8 cellular contexts compared by ENCODE assay signal in genomic region chr16:69930117-69930776, GRCh38. TPM values are rescaled to one million over a fixed set of nuclear protein-coding genes. Genes with fewer than 3 reads are reported as not detected.
DNase-seq lines count a peak whose midpoint lies in the region; ATAC-seq, FAIRE-seq and TF ChIP-seq lines count a peak whose summit lies in the region.

No MANE protein-coding gene starts in this region.

- peak; percentile 68 to 82 (median 75) for TF ChIP-seq CTCF in transverse colon (IDR thresholded peaks at IDR 0.05)

- FAIRE-seq in GM18507 (lab: Jason Lieb, UNC) = peak; percentile 79

- H3K36me3 Mint-ChIP-seq in natural killer cell treated with Interleukin-12 subunit alpha and Interleukin-12 subunit beta and Interleukin-15 and Interleukin-18, amount 100 ng/mL, for 72 hours = no peaks in the 10 kb centered on the region

- H3K36me3 ChIP-seq in transverse colon = peaks cover 0 to 22% (median 8%) of the 10 kb centered on the region in 4 donors

- ATAC-seq in natural killer cell treated with Interleukin-12 subunit alpha and Interleukin-12 subunit beta and Interleukin-15 and Interleukin-18, amount 100 ng/mL, for 72 hours = peak; percentile 57 to 67
- no peak for ATAC-seq in GM19455 (IDR thresholded peaks at IDR 0.05; ENCODE audit: unreplicated experiment)

- peaks cover 0 to 6% of the 10 kb centered on the region in 2 donors for H3K4me1 Mint-ChIP-seq in natural killer cell treated with Interleukin-12 subunit alpha and Interleukin-12 subunit beta and Interleukin-15 and Interleukin-18, amount 100 ng/mL, for 72 hours (ENCODE audit: low read depth in 2 of 2)

- H3K9me3 ChIP-seq in transverse colon = no peaks in the 10 kb centered on the region

- no peaks in the 10 kb centered on the region for H3K27me3 Mint-ChIP-seq in natural killer cell treated with Interleukin-12 subunit alpha and Interleukin-12 subunit beta and Interleukin-15 and Interleukin-18, amount 100 ng/mL, for 72 hours

- no peak for TF ChIP-seq POLR2A in transverse colon (IDR thresholded peaks at IDR 0.05)

- no peak overlapping the region for H3K27ac Mint-ChIP-seq in natural killer cell treated with Interleukin-12 subunit alpha and Interleukin-12 subunit beta and Interleukin-15 and Interleukin-18, amount 100 ng/mL, for 72 hours

- H3K4me1 ChIP-seq in transverse colon = peaks cover 0 to 2% (median 0%) of the 10 kb centered on the region in 4 donors

- H3K4me3 Mint-ChIP-seq in natural killer cell treated with Interleukin-12 subunit alpha and Interleukin-12 subunit beta and Interleukin-15 and Interleukin-18, amount 100 ng/mL, for 72 hours = no peak overlapping the region

- DNase-seq in Ammon's horn (ENCODE audit: low spot score) = peak; percentile 73
- DNase-seq in GM18507 (ENCODE audit: extremely low spot score, insufficient read length, low read depth) = peak; percentile 59
- peak; percentile 3 for DNase-seq in NCI-H510A (lab: John Stamatoyannopoulos, UW)
- peak; percentile 34 for DNase-seq in activated CD8-positive, alpha-beta memory T cell treated with anti-CD3 and anti-CD28 coated beads, Interleukin-2, amount 50 U/mL, for 4 hours
- peak; percentile 49 for DNase-seq in fibroblast of gingiva (ENCODE audit: low read depth)
- DNase-seq in natural killer cell treated with Interleukin-12 subunit alpha and Interleukin-12 subunit beta and Interleukin-15 and Interleukin-18, amount 100 ng/mL, for 72 hours (ENCODE audit: low spot score) = no peak
- peak; percentile 43 for DNase-seq in transverse colon

- in situ Hi-C loops in transverse colon (cut with MboI; ENCODE audit: low pct_ligation_motif_present in 1 of 4, low pct_unique_long_range_greater_than_20kb in 1 of 4, low sequenced_read_pairs in 3 of 4) = loop anchor here in 1 of 4 donors (10.0 kb wide), 1 partner anchor 125 kb away; no protein-coding TSS in a partner anchor

- no peaks in the 10 kb centered on the region for H3K9me3 Mint-ChIP-seq in natural killer cell treated with Interleukin-12 subunit alpha and Interleukin-12 subunit beta and Interleukin-15 and Interleukin-18, amount 100 ng/mL, for 72 hours

- intact Hi-C loops in transverse colon (cut with DNase I; ENCODE audit: low total_unique reads) = no loop called here

- no peak for TF ChIP-seq EP300 in transverse colon (IDR thresholded peaks at IDR 0.05; ENCODE audit: low read depth)

- 68 to 71% methylated on average over 1 to 12 of the region's 12 CpGs for WGBS in transverse colon (ENCODE audit: low coverage in 1 of 2), 2 donors

- no peak overlapping the region for H3K4me3 ChIP-seq in transverse colon

- H3K27me3 ChIP-seq in transverse colon = no peaks in the 10 kb centered on the region

- no peak overlapping the region for H3K27ac ChIP-seq in transverse colon

RNA-seq across cellular contexts. Expression of gene CLEC18A, which starts 20.9 kb away (rescaled TPM):
- total RNA-seq in natural killer cell treated with Interleukin-12 subunit alpha and Interleukin-12 subunit beta and Interleukin-15 and Interleukin-18, amount 100 ng/mL, for 72 hours = 1 to 10 TPM; 2.2 to 5.1 TPM
- 1 to 10 TPM in 3 of 4 donors, under 1 TPM in 1; 0.40 to 7.8 (median 3.2) TPM for total RNA-seq in transverse colon
